38 cellular contexts compared by ENCODE assay signal in the genomic region with DNA sequence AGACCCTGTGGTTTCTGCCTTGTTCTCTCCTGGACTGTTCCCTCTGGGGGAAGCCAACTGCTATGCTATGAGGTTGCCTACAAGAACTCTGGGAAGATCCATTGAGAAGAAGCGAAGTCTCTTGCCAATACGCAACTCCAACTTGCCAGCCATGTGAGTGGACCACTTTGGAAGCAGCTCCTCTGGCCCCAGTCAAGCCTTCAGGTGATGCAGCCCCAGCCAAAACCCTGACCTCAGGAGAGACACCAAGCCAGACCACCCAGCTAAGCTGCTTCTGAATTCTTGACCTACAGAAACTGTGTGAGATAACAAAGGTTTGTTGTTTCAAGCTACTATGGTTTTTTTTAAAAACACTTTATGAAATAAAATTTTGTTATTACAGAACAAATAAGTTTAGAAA. TPM values are rescaled to one million over a fixed set of nuclear protein-coding genes. Genes with fewer than 3 reads are reported as not detected.
"Had no signal": no experiment of that assay in that cellular context is flagged by ENCODE, and none has a peak within 500 bp of the region (broad histone marks: within the 10 kb centered on the region; RNA-seq: fewer than 3 reads in every experiment).

No MANE protein-coding gene starts in this region.

- H3K4me1 Mint-ChIP-seq: activated B cell treated with CpG ODN at 0.5 μM for 24 hours; activated naive CD4-positive, alpha-beta T cell treated with anti-CD3 and anti-CD28 coated beads, Interleukin-2, amount 50 U/mL, for 24 hours; activated naive CD8-positive, alpha-beta T cell treated with anti-CD3 and anti-CD28 coated beads for 36 hours; activated naive CD8-positive, alpha-beta T cell treated with anti-CD3 and anti-CD28 coated beads, Interleukin-2, amount 50 U/mL, for 24 hours; T-cell had no signal

- H3K27ac ChIP-seq: adrenal gland, body of pancreas, colonic mucosa, epithelial cell of prostate, esophagus squamous epithelium, gastroesophageal sphincter, heart right ventricle, WERI-Rb-1 had no signal

- H3K4me1 ChIP-seq: adrenal gland, body of pancreas, colonic mucosa, esophagus squamous epithelium, gastroesophageal sphincter had no signal

- H3K4me3 Mint-ChIP-seq: activated B cell treated with CpG ODN at 0.5 μM for 24 hours; activated CD8-positive, alpha-beta T cell treated with anti-CD3 and anti-CD28 coated beads for 36 hours; activated naive CD4-positive, alpha-beta T cell treated with anti-CD3 and anti-CD28 coated beads for 36 hours; activated naive CD4-positive, alpha-beta T cell treated with anti-CD3 and anti-CD28 coated beads, Interleukin-2, amount 50 U/mL, for 24 hours; activated naive CD8-positive, alpha-beta T cell treated with anti-CD3 and anti-CD28 coated beads for 36 hours; activated naive CD8-positive, alpha-beta T cell treated with anti-CD3 and anti-CD28 coated beads, Interleukin-2, amount 50 U/mL, for 24 hours; activated T-cell treated with anti-CD3 and anti-CD28 coated beads, Interleukin-2, amount 50 U/mL, for 24 hours; activated T-cell treated with anti-CD3 and anti-CD28 coated beads, Interleukin-2, amount 50 U/mL, for 72 hours; effector memory CD8-positive, alpha-beta T cell; T-cell; T-helper 1 cell treated with Interleukin-12 subunit alpha and Interleukin-12 subunit beta and Interleukin-4 antibody, amounts not matched to agents 30 μg/mL and 1 μg/mL, for 36 hours had no signal

- H3K27me3 ChIP-seq: adrenal gland, body of pancreas, colonic mucosa, esophagus squamous epithelium, gastroesophageal sphincter, heart right ventricle had no signal

- H3K9me3 Mint-ChIP-seq: activated CD8-positive, alpha-beta T cell treated with anti-CD3 and anti-CD28 coated beads for 36 hours; activated naive CD8-positive, alpha-beta T cell treated with anti-CD3 and anti-CD28 coated beads for 36 hours; activated naive CD8-positive, alpha-beta T cell treated with anti-CD3 and anti-CD28 coated beads, Interleukin-2, amount 50 U/mL, for 24 hours; activated T-cell treated with anti-CD3 and anti-CD28 coated beads, Interleukin-2, amount 50 U/mL, for 24 hours; activated T-cell treated with anti-CD3 and anti-CD28 coated beads, Interleukin-2, amount 50 U/mL, for 72 hours; effector memory CD8-positive, alpha-beta T cell; T-helper 1 cell treated with Interleukin-12 subunit alpha and Interleukin-12 subunit beta and Interleukin-4 antibody, amounts not matched to agents 30 μg/mL and 1 μg/mL, for 36 hours had no signal

- H3K36me3 Mint-ChIP-seq: activated naive CD8-positive, alpha-beta T cell treated with anti-CD3 and anti-CD28 coated beads for 36 hours; T-cell had no signal

- H3K36me3 ChIP-seq: adrenal gland, colonic mucosa, esophagus squamous epithelium, gastroesophageal sphincter, heart right ventricle, WERI-Rb-1 had no signal

- ATAC-seq: activated CD8-positive, alpha-beta T cell treated with anti-CD3 and anti-CD28 coated beads for 36 hours; activated naive CD8-positive, alpha-beta T cell treated with anti-CD3 and anti-CD28 coated beads, Interleukin-2, amount 50 U/mL, for 24 hours; activated T-cell treated with anti-CD3 and anti-CD28 coated beads, Interleukin-2, amount 50 U/mL, for 72 hours; body of pancreas; effector memory CD8-positive, alpha-beta T cell; gastroesophageal sphincter; heart right ventricle; T-cell had no signal

- H3K27ac Mint-ChIP-seq: activated B cell treated with CpG ODN at 0.5 μM for 24 hours; activated CD8-positive, alpha-beta T cell treated with anti-CD3 and anti-CD28 coated beads for 36 hours; activated naive CD4-positive, alpha-beta T cell treated with anti-CD3 and anti-CD28 coated beads for 36 hours; activated naive CD4-positive, alpha-beta T cell treated with anti-CD3 and anti-CD28 coated beads, Interleukin-2, amount 50 U/mL, for 24 hours; activated naive CD8-positive, alpha-beta T cell treated with anti-CD3 and anti-CD28 coated beads for 36 hours; activated naive CD8-positive, alpha-beta T cell treated with anti-CD3 and anti-CD28 coated beads, Interleukin-2, amount 50 U/mL, for 24 hours; activated T-cell treated with anti-CD3 and anti-CD28 coated beads, Interleukin-2, amount 50 U/mL, for 24 hours; activated T-cell treated with anti-CD3 and anti-CD28 coated beads, Interleukin-2, amount 50 U/mL, for 72 hours; effector memory CD8-positive, alpha-beta T cell; T-cell; T-helper 1 cell treated with Interleukin-12 subunit alpha and Interleukin-12 subunit beta and Interleukin-4 antibody, amounts not matched to agents 30 μg/mL and 1 μg/mL, for 36 hours had no signal

- H3K9me3 ChIP-seq: adrenal gland, body of pancreas, colonic mucosa, esophagus squamous epithelium, gastroesophageal sphincter, heart right ventricle had no signal

- FAIRE-seq: endometrium, endothelial cell of umbilical vein had no signal

- H3K27me3 Mint-ChIP-seq: activated B cell treated with CpG ODN at 0.5 μM for 24 hours; activated CD8-positive, alpha-beta T cell treated with anti-CD3 and anti-CD28 coated beads for 36 hours; activated naive CD4-positive, alpha-beta T cell treated with anti-CD3 and anti-CD28 coated beads, Interleukin-2, amount 50 U/mL, for 24 hours; activated naive CD8-positive, alpha-beta T cell treated with anti-CD3 and anti-CD28 coated beads for 36 hours; activated naive CD8-positive, alpha-beta T cell treated with anti-CD3 and anti-CD28 coated beads, Interleukin-2, amount 50 U/mL, for 24 hours; activated T-cell treated with anti-CD3 and anti-CD28 coated beads, Interleukin-2, amount 50 U/mL, for 24 hours had no signal

- H3K4me3 ChIP-seq: adrenal gland, body of pancreas, colonic mucosa, esophagus squamous epithelium, gastroesophageal sphincter, heart right ventricle had no signal

- DNase-seq: activated B cell treated with CpG ODN at 0.5 μM for 24 hours; activated CD4-positive, alpha-beta T cell treated with anti-CD3 and anti-CD28 coated beads for 1 hour; activated CD4-positive, alpha-beta T cell treated with anti-CD3 and anti-CD28 coated beads for 48 hours; activated CD4-positive, alpha-beta T cell treated with anti-CD3 and anti-CD28 coated beads, Interleukin-2, amount 50 U/mL, for 1 hour; activated CD4-positive, alpha-beta T cell treated with anti-CD3 and anti-CD28 coated beads, Interleukin-2, amount 50 U/mL, for 48 hours; activated CD8-positive, alpha-beta memory T cell treated with anti-CD3 and anti-CD28 coated beads for 24 hours; activated CD8-positive, alpha-beta T cell treated with anti-CD3 and anti-CD28 coated beads for 36 hours; activated naive CD4-positive, alpha-beta T cell treated with anti-CD3 and anti-CD28 coated beads for 36 hours; activated naive CD8-positive, alpha-beta T cell treated with anti-CD3 and anti-CD28 coated beads for 36 hours; activated naive CD8-positive, alpha-beta T cell treated with anti-CD3 and anti-CD28 coated beads, Interleukin-2, amount 50 U/mL, for 24 hours; activated T-cell treated with anti-CD3 and anti-CD28 coated beads for 4 hours; activated T-cell treated with anti-CD3 and anti-CD28 coated beads, Interleukin-2, amount 50 U/mL, for 24 hours; activated T-cell treated with anti-CD3 and anti-CD28 coated beads, Interleukin-2, amount 50 U/mL, for 72 hours; adrenal gland; amygdala; body of pancreas; caudate nucleus; colonic mucosa; dermis blood vessel endothelial cell; effector CD4-positive, alpha-beta T cell; effector memory CD8-positive, alpha-beta T cell; esophagus squamous epithelium; foreskin melanocyte; heart right ventricle; SW 1271; T-cell; T-helper 9 cell; WERI-Rb-1 had no signal

RNA-seq across cellular contexts. Expression of gene MYL7, which starts 20.2 kb away (rescaled TPM):
- total RNA-seq: activated B cell treated with CpG ODN at 0.5 μM for 24 hours; activated CD8-positive, alpha-beta T cell treated with anti-CD3 and anti-CD28 coated beads for 36 hours; activated naive CD4-positive, alpha-beta T cell treated with anti-CD3 and anti-CD28 coated beads for 36 hours; activated naive CD8-positive, alpha-beta T cell treated with anti-CD3 and anti-CD28 coated beads for 36 hours; activated T-cell treated with anti-CD3 and anti-CD28 coated beads, Interleukin-2, amount 50 U/mL, for 72 hours; adrenal gland; aorta; body of pancreas; dermis blood vessel endothelial cell; endothelial cell of umbilical vein; esophagus squamous epithelium; fibroblast of lung; gastroesophageal sphincter; glomerular endothelial cell; T-cell; T-helper 2 cell treated with Interferon-gamma antibody and Interleukin-4, amounts not matched to agents 100 ng/mL and 5 ng/mL, for 36 hours had no signal
- polyA plus RNA-seq: endothelial cell of umbilical vein, fibroblast of lung had no signal

RNA-seq across cellular contexts. Expression of gene GCK, which starts 27.9 kb away (rescaled TPM):
- total RNA-seq: dermis blood vessel endothelial cell had no signal
